ENCODE assay signal across 1 cellular context in genomic region chr14:105301103-105301914, GRCh38.
TF ChIP-seq lines count a peak whose summit lies in the region.

No MANE protein-coding gene starts in this region.

TF ChIP-seq in HepG2, 621 proteins besides CTCF, POLR2A, EP300 and RAD21 (continued from another document and continues in another):
- TF ChIP-seq CAMTA2 (CRISPR knock-in tag; IDR thresholded peaks at IDR 0.05; ENCODE audit: borderline replicate concordance) = no peak
- no peak for TF ChIP-seq ISL2 (CRISPR knock-in tag; IDR thresholded peaks at IDR 0.05)
- no peak for TF ChIP-seq JUNB (CRISPR knock-in tag; IDR thresholded peaks at IDR 0.05; ENCODE audit: borderline replicate concordance)
- 0 out of 2 replicates have a peak, but pooled peaks have one; percentile 38 for TF ChIP-seq GATAD1 (CRISPR knock-in tag; IDR thresholded peaks at IDR 0.05)
- TF ChIP-seq ZMYM2 (CRISPR knock-in tag; IDR thresholded peaks at IDR 0.05) = 0 out of 2 replicates have a peak, but pooled peaks have one; percentile 36
- no peak for TF ChIP-seq RFXANK (CRISPR knock-in tag; IDR thresholded peaks at IDR 0.05)
- no peak for TF ChIP-seq ZNF18 (CRISPR knock-in tag; IDR thresholded peaks at IDR 0.05; ENCODE audit: insufficient replicate concordance)
- TF ChIP-seq TCF7L2 (IDR thresholded peaks at IDR 0.05; ENCODE audit: low read depth, low read length) = no peak
- no peak for TF ChIP-seq ZNF891 (CRISPR knock-in tag; IDR thresholded peaks at IDR 0.05)
- no peak for TF ChIP-seq ZNF577 (CRISPR knock-in tag; IDR thresholded peaks at IDR 0.05; ENCODE audit: borderline replicate concordance, low read depth)
- TF ChIP-seq NR3C1 (CRISPR knock-in tag; IDR thresholded peaks at IDR 0.05) = no peak
- 0 out of 2 replicates have a peak, but pooled peaks have one; percentile 46 for TF ChIP-seq HNRNPUL1 (IDR thresholded peaks at IDR 0.05; ENCODE audit: low read depth, low read length)
- TF ChIP-seq FOXP4 (CRISPR knock-in tag; IDR thresholded peaks at IDR 0.05) = no peak
- no peak for TF ChIP-seq ZNF737 (CRISPR knock-in tag; IDR thresholded peaks at IDR 0.05; ENCODE audit: borderline replicate concordance)
- no peak for TF ChIP-seq TBP (CRISPR knock-in tag; IDR thresholded peaks at IDR 0.05)
- no peak for TF ChIP-seq IKZF5 (CRISPR knock-in tag; IDR thresholded peaks at IDR 0.05)
- peak; percentile 84 for TF ChIP-seq ASH2L (IDR thresholded peaks at IDR 0.05; ENCODE audit: insufficient read length, low read depth, low read length)
- TF ChIP-seq MTF2 (CRISPR knock-in tag; IDR thresholded peaks at IDR 0.05; ENCODE audit: borderline replicate concordance) = no peak
- no peak; the same call in 1 of the 2 replicates for TF ChIP-seq ZNF333 (CRISPR knock-in tag; IDR thresholded peaks at IDR 0.05; ENCODE audit: borderline replicate concordance)
- TF ChIP-seq MNT (IDR thresholded peaks at IDR 0.05) = no peak
- TF ChIP-seq HOXD1 (CRISPR knock-in tag; IDR thresholded peaks at IDR 0.05) = peak; percentile 62; the same call in 1 of the 2 replicates
- TF ChIP-seq FOXM1 (CRISPR knock-in tag; IDR thresholded peaks at IDR 0.05) = no peak
- TF ChIP-seq ZNF331 (CRISPR knock-in tag; IDR thresholded peaks at IDR 0.05) = no peak; the same call in 1 of the 2 replicates
- TF ChIP-seq ZFP36L1 (CRISPR knock-in tag; IDR thresholded peaks at IDR 0.05) = no peak
- TF ChIP-seq KDM4B (CRISPR knock-in tag; IDR thresholded peaks at IDR 0.05) = no peak
- TF ChIP-seq NFE2 (CRISPR knock-in tag; IDR thresholded peaks at IDR 0.05) = no peak
- no peak for TF ChIP-seq ZNF484 (CRISPR knock-in tag; IDR thresholded peaks at IDR 0.05; ENCODE audit: borderline replicate concordance, low read depth)
- TF ChIP-seq ZFP37 (CRISPR knock-in tag; IDR thresholded peaks at IDR 0.05; ENCODE audit: borderline replicate concordance) = peak; percentile 78; the same call in 1 of the 2 replicates
- TF ChIP-seq ZNF512B (CRISPR knock-in tag; IDR thresholded peaks at IDR 0.05; ENCODE audit: borderline replicate concordance) = no peak
- TF ChIP-seq HMGXB4 (CRISPR knock-in tag; IDR thresholded peaks at IDR 0.05; ENCODE audit: borderline replicate concordance in 1 of 2, low read depth in 1 of 2) = peak in 1 of 2 experiments; percentile 65; a peak in 1 of 4 replicates
- TF ChIP-seq FOXK2 (IDR thresholded peaks at IDR 0.05) = no peak
- TF ChIP-seq ZNF703 (CRISPR knock-in tag; IDR thresholded peaks at IDR 0.05; ENCODE audit: borderline replicate concordance) = no peak
- no peak for TF ChIP-seq BCL6 (CRISPR knock-in tag; IDR thresholded peaks at IDR 0.05)
- no peak for TF ChIP-seq STAT6 (CRISPR knock-in tag; IDR thresholded peaks at IDR 0.05; ENCODE audit: borderline replicate concordance)
- no peak for TF ChIP-seq NCOR1 (IDR thresholded peaks at IDR 0.05; ENCODE audit: borderline replicate concordance, low read length)
- TF ChIP-seq ZNF30 (CRISPR knock-in tag; IDR thresholded peaks at IDR 0.05) = no peak; the same call in 1 of the 2 replicates
- TF ChIP-seq IKZF1 (IDR thresholded peaks at IDR 0.05) = no peak
- no peak for TF ChIP-seq AKAP8 (CRISPR knock-in tag; IDR thresholded peaks at IDR 0.05)
- peak; percentile 32; the same call in 1 of the 2 replicates for TF ChIP-seq PCBP1 (IDR thresholded peaks at IDR 0.05; ENCODE audit: borderline replicate concordance, low read depth, low read length)
- TF ChIP-seq IRF1 (CRISPR knock-in tag; IDR thresholded peaks at IDR 0.05; ENCODE audit: low read depth) = no peak
- no peak for TF ChIP-seq ZNF605 (CRISPR knock-in tag; IDR thresholded peaks at IDR 0.05)
- peak; percentile 83 for TF ChIP-seq ZMAT3 (CRISPR knock-in tag; conservative IDR thresholded peaks at IDR 0.05)
- TF ChIP-seq GRHL1 (CRISPR knock-in tag; conservative IDR thresholded peaks at IDR 0.05) = no peak
- TF ChIP-seq MTA1 (CRISPR knock-in tag; IDR thresholded peaks at IDR 0.05; ENCODE audit: borderline replicate concordance) = no peak
- no peak for TF ChIP-seq ZBTB37 (CRISPR knock-in tag; IDR thresholded peaks at IDR 0.05)
- TF ChIP-seq FOXP1 (IDR thresholded peaks at IDR 0.05) = no peak
- no peak for TF ChIP-seq FOXP1 (CRISPR knock-in tag; IDR thresholded peaks at IDR 0.05)
- TF ChIP-seq ZNF232 (CRISPR knock-in tag; IDR thresholded peaks at IDR 0.05; ENCODE audit: borderline replicate concordance) = no peak; the same call in 1 of the 2 replicates
- peak; percentile 44; the same call in 1 of the 2 replicates for TF ChIP-seq ERF (CRISPR knock-in tag; IDR thresholded peaks at IDR 0.05)
- no peak for TF ChIP-seq ZSCAN12 (CRISPR knock-in tag; IDR thresholded peaks at IDR 0.05)
- TF ChIP-seq NFIB (CRISPR knock-in tag; IDR thresholded peaks at IDR 0.05; ENCODE audit: borderline replicate concordance) = no peak
